ENCODE assay signal across 8 cellular contexts in the genomic region with DNA sequence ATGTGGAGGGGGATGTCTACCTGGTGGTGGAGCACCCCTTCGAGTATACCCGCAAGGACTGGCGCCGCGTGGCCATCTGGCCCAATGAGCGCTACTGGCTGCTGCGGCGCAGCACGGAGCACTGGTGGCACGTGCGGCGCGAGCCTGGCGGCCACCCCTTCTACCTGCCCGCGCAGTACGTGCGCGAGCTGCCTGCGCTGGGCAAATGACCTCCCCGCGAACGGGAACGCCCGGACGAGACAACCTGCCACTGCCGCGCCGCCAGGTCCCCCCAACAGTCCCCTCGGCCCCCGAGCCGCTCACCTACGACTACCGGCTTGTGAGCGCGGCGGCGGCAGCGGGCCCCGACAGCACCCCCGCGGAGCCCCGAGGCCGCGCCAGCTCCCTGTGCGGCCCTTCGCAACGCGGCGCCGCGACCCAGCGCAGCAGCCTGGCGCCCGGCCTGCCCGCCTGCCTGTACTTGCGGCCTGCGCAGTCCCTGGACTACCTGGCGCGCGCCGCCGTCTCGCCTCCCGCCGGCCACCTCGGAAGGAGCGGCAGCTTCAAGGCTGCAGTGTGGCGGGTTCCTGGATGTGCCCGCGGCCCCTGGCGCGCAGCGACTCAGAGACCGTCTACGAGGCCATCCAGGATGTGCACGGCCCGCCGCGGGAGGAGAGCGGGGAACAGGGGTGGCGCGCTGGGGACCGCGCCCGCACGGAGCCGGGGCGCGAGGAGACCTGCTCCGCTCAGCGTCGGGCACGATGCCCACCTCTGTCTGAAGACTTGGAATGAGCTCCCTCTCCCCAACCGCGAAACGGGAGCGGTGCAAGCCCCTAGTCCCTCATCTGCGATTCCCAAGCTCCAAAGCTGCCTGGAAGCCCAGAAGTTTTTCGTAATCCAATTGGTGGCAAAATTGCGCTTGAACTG. TPM values are rescaled to one million over a fixed set of nuclear protein-coding genes. Genes with fewer than 3 reads are reported as not detected.
A peak's percentile ranks its signal among the peaks of the same experiment; 100 is the strongest.
DNase-seq lines count a peak whose midpoint lies in the region; ATAC-seq and TF ChIP-seq lines count a peak whose summit lies in the region.

No MANE protein-coding gene starts in this region.

- H3K36me3 ChIP-seq in ACC112 (ENCODE audit: insufficient read depth, low read length) (no peaks in the 10 kb centered on the region), thoracic aorta (no peaks in the 10 kb centered on the region)

- H3K9me3 ChIP-seq in thoracic aorta, result no peaks in the 10 kb centered on the region

- H3K9me3 Mint-ChIP-seq in activated T-cell treated with anti-CD3 and anti-CD28 coated beads, Interleukin-2, amount 50 U/mL, for 72 hours, result no peaks in the 10 kb centered on the region

- H3K4me3 Mint-ChIP-seq in activated T-cell treated with anti-CD3 and anti-CD28 coated beads, Interleukin-2, amount 50 U/mL, for 72 hours, result peak overlapping the region; percentile 85 to 93

- ATAC-seq in HG02759 (IDR thresholded peaks at IDR 0.05; ENCODE audit: unreplicated experiment) (peak; percentile 28), thoracic aorta (ENCODE audit: insufficient number of reproducible peaks, low FRiP score, low read depth) (no peak), sciatic nerve (no peak), HG02678 (IDR thresholded peaks at IDR 0.05; ENCODE audit: unreplicated experiment) (no peak)
- ATAC-seq in activated T-cell treated with anti-CD3 and anti-CD28 coated beads, Interleukin-2, amount 50 U/mL, for 72 hours (replicated peaks in 1 of 2), result peak; percentile 55 to 57

- H2AFZ ChIP-seq in ACC112 (ENCODE audit: low read length, unreplicated experiment), result no peak overlapping the region

- no peak overlapping the region for H3K27ac ChIP-seq in ACC112 (ENCODE audit: low read depth, low read length)
- no peak overlapping the region for H3K27ac ChIP-seq in thoracic aorta

- no peaks in the 10 kb centered on the region for H3K36me3 Mint-ChIP-seq in activated T-cell treated with anti-CD3 and anti-CD28 coated beads, Interleukin-2, amount 50 U/mL, for 72 hours (ENCODE audit: insufficient read depth in 2 of 2)

- H3K27me3 ChIP-seq in ACC112 (ENCODE audit: insufficient read depth, low read length) (peaks cover 62% of the 10 kb centered on the region), thoracic aorta (replicated peaks; ENCODE audit: insufficient read depth) (peaks cover 6% of the 10 kb centered on the region)

- TF ChIP-seq CTCF in thoracic aorta (IDR thresholded peaks at IDR 0.05), result no peak

- peaks cover 36% of the 10 kb centered on the region for H3K4me1 Mint-ChIP-seq in activated T-cell treated with anti-CD3 and anti-CD28 coated beads, Interleukin-2, amount 50 U/mL, for 72 hours (ENCODE audit: low read depth)

- H3K4me3 ChIP-seq in ACC112 (ENCODE audit: low read depth, low read length) (peak overlapping the region; percentile 68), thoracic aorta (peak overlapping the region; percentile 72)

- peaks cover 32% of the 10 kb centered on the region for H3K27me3 Mint-ChIP-seq in activated T-cell treated with anti-CD3 and anti-CD28 coated beads, Interleukin-2, amount 50 U/mL, for 72 hours (ENCODE audit: low read depth)

- intact Hi-C loops in sciatic nerve (cut with DNase I), result no loop called here

- H3K79me2 ChIP-seq in ACC112 (ENCODE audit: control insufficient read depth, insufficient read depth, low read length, unreplicated experiment), result no peaks in the 10 kb centered on the region

- H3K4me1 ChIP-seq in ACC112 (ENCODE audit: control insufficient read depth, insufficient read depth, low read length, unreplicated experiment), result peaks cover 4% of the 10 kb centered on the region
- H3K4me1 ChIP-seq in thoracic aorta (ENCODE audit: control insufficient read depth in 1 of 2, low read depth in 2 of 2), result peaks cover 31 to 54% of the 10 kb centered on the region in 2 donors

- peak; percentile 54 to 66 for DNase-seq in activated T-cell treated with anti-CD3 and anti-CD28 coated beads, Interleukin-2, amount 50 U/mL, for 72 hours
- DNase-seq in iPS-NIHi11 (ENCODE audit: low spot score) (peak; percentile 29), thoracic aorta (ENCODE audit: low spot score) (no peak), UCSD-AML1 (lab: John Stamatoyannopoulos, UW; ENCODE audit: unreplicated experiment) (no peak), sciatic nerve (ENCODE audit: low spot score) (no peak)

- no peak overlapping the region for H3K27ac Mint-ChIP-seq in activated T-cell treated with anti-CD3 and anti-CD28 coated beads, Interleukin-2, amount 50 U/mL, for 72 hours

RNA-seq across cellular contexts. Expression of a gene that starts 48.7 kb away (rescaled TPM):
- total RNA-seq in activated T-cell treated with anti-CD3 and anti-CD28 coated beads, Interleukin-2, amount 50 U/mL, for 72 hours, result 100 to 1,000 TPM; 185 to 224 TPM
- total RNA-seq in thoracic aorta (10 to 100 TPM; 28.7 to 42.6 TPM), sciatic nerve (62.1 TPM)

Comparison
In these comparisons a context has a peak if more than half of its experiments do, and no peak if none do; other contexts are left out.
1. ATAC-seq: peak in HG02759 (single experiment) and activated T-cell treated with anti-CD3 and anti-CD28 coated beads, Interleukin-2, amount 50 U/mL, for 72 hours (2 of 2); none in thoracic aorta (single experiment), sciatic nerve (single experiment) and HG02678 (single experiment).
2. DNase-seq: peak in activated T-cell treated with anti-CD3 and anti-CD28 coated beads, Interleukin-2, amount 50 U/mL, for 72 hours (2 of 2) and iPS-NIHi11 (single experiment); none in thoracic aorta (single experiment), UCSD-AML1 (single experiment) and sciatic nerve (single experiment).